Comparison of ENCODE assay signal across 2 cellular contexts in genomic region chr2:102099536-102100293, GRCh38.
TF ChIP-seq lines count a peak whose summit lies in the region.

No MANE protein-coding gene starts in this region.

TF ChIP-seq in A549, 52 proteins besides CTCF, POLR2A, EP300 and RAD21:
- TF ChIP-seq EHMT2 (IDR thresholded peaks at IDR 0.05; ENCODE audit: low read depth): no peak
- no peak for TF ChIP-seq HEYL (CRISPR knock-in tag; IDR thresholded peaks at IDR 0.05)
- TF ChIP-seq CEBPB (IDR thresholded peaks at IDR 0.05): no peak
- TF ChIP-seq ZNF302 (CRISPR knock-in tag; IDR thresholded peaks at IDR 0.05): no peak
- no peak for TF ChIP-seq MAX (IDR thresholded peaks at IDR 0.05)
- TF ChIP-seq RCOR1 (IDR thresholded peaks at IDR 0.05; ENCODE audit: low read depth, low read length): no peak
- no peak for TF ChIP-seq PHF8 (IDR thresholded peaks at IDR 0.05; ENCODE audit: borderline replicate concordance, low read depth)
- no peak for TF ChIP-seq CBX8 (IDR thresholded peaks at IDR 0.05)
- no peak for TF ChIP-seq HMGXB4 (CRISPR knock-in tag; IDR thresholded peaks at IDR 0.05; ENCODE audit: borderline replicate concordance)
- no peak for TF ChIP-seq NR3C1 (IDR thresholded peaks at IDR 0.05)
- TF ChIP-seq KDM5A (IDR thresholded peaks at IDR 0.05): no peak

TF ChIP-seq in HepG2, 621 proteins besides CTCF, POLR2A, EP300 and RAD21:
- no peak for TF ChIP-seq ARNT2 (CRISPR knock-in tag; IDR thresholded peaks at IDR 0.05; ENCODE audit: low read depth)
- 0 out of 2 replicates have a peak, but pooled peaks have one; percentile 36 for TF ChIP-seq ZNF577 (CRISPR knock-in tag; IDR thresholded peaks at IDR 0.05; ENCODE audit: borderline replicate concordance, low read depth)
